In the genomic region with DNA sequence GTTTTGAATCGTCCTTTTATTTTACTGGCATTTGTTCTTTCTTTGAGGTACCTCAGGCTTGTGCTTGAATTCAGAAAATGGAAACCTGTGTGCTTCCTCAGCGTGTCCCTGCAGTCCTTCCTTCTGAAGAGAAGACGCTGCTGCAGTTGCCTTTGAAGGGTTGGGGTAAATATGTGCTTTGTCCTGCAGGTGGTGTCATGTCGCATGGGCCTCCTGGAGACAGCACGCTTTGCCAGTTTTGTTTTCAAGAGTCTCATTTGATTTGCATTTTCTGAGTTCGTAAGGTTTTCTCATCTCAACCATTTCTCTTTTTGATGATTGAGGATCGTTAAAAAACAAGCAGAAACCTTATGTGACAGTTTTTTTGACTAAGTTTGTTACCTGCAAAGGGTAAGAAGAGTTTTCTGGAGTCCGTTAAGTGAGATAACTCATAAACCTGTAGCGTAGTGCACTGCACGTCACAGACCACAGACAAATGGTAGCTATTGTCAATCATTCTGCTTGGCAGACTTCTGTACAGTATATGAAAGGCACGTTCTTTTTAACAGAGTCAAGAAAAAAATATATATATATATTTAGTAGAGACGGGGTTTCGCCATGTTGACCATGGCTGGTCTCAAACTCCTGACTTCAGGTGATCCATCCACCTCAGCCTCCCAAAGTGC, we compare ENCODE assay signal across 2 cellular contexts.
A peak's percentile ranks its signal among the peaks of the same experiment; 100 is the strongest.
TF ChIP-seq lines count a peak whose summit lies in the region.

No MANE protein-coding gene starts in this region.

TF ChIP-seq in Ishikawa, 13 proteins besides CTCF, POLR2A, EP300 and RAD21:
- TF ChIP-seq MAX (IDR thresholded peaks at IDR 0.05) (no peak), NFIC (IDR thresholded peaks at IDR 0.05) (no peak), ZBTB7A (IDR thresholded peaks at IDR 0.05; ENCODE audit: low read depth) (no peak), TEAD4 (IDR thresholded peaks at IDR 0.05) (no peak), CREB1 (IDR thresholded peaks at IDR 0.05; ENCODE audit: low read depth) (no peak), TCF12 (IDR thresholded peaks at IDR 0.05; ENCODE audit: low read depth) (no peak), FOXM1 (IDR thresholded peaks at IDR 0.05; ENCODE audit: borderline replicate concordance, low read depth) (no peak), CEBPB (IDR thresholded peaks at IDR 0.05) (no peak), YY1 (IDR thresholded peaks at IDR 0.05; ENCODE audit: low read depth) (no peak), EGR1 (IDR thresholded peaks at IDR 0.05) (no peak), TAF1 (IDR thresholded peaks at IDR 0.05; ENCODE audit: low read depth) (no peak)
- TF ChIP-seq, protein P1, sequence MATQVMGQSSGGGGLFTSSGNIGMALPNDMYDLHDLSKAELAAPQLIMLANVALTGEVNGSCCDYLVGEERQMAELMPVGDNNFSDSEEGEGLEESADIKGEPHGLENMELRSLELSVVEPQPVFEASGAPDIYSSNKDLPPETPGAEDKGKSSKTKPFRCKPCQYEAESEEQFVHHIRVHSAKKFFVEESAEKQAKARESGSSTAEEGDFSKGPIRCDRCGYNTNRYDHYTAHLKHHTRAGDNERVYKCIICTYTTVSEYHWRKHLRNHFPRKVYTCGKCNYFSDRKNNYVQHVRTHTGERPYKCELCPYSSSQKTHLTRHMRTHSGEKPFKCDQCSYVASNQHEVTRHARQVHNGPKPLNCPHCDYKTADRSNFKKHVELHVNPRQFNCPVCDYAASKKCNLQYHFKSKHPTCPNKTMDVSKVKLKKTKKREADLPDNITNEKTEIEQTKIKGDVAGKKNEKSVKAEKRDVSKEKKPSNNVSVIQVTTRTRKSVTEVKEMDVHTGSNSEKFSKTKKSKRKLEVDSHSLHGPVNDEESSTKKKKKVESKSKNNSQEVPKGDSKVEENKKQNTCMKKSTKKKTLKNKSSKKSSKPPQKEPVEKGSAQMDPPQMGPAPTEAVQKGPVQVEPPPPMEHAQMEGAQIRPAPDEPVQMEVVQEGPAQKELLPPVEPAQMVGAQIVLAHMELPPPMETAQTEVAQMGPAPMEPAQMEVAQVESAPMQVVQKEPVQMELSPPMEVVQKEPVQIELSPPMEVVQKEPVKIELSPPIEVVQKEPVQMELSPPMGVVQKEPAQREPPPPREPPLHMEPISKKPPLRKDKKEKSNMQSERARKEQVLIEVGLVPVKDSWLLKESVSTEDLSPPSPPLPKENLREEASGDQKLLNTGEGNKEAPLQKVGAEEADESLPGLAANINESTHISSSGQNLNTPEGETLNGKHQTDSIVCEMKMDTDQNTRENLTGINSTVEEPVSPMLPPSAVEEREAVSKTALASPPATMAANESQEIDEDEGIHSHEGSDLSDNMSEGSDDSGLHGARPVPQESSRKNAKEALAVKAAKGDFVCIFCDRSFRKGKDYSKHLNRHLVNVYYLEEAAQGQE (IDR thresholded peaks at IDR 0.05; ENCODE audit: low read depth) = no peak
- TF ChIP-seq, protein P2, sequence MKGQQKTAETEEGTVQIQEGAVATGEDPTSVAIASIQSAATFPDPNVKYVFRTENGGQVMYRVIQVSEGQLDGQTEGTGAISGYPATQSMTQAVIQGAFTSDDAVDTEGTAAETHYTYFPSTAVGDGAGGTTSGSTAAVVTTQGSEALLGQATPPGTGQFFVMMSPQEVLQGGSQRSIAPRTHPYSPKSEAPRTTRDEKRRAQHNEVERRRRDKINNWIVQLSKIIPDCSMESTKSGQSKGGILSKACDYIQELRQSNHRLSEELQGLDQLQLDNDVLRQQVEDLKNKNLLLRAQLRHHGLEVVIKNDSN (IDR thresholded peaks at IDR 0.05) = no peak

TF ChIP-seq in K562, 482 proteins besides CTCF, POLR2A, EP300 and RAD21:
- TF ChIP-seq SMARCA5 (IDR thresholded peaks at IDR 0.05) (no peak), SMC3 (conservative IDR thresholded peaks at IDR 0.05; ENCODE audit: insufficient read depth, low read depth, low read length) (peak; percentile 49; the same call in 1 of the 2 replicates)
